8 cellular contexts compared by ENCODE assay signal in genomic region chr2:37231251-37232130, GRCh38. TPM values are rescaled to one million over a fixed set of nuclear protein-coding genes. Genes with fewer than 3 reads are reported as not detected.
DNase-seq lines count a peak whose midpoint lies in the region; ATAC-seq, FAIRE-seq and TF ChIP-seq lines count a peak whose summit lies in the region.

Gene CEBPZ, minus strand, starts transcription at chr2:37231596. Its CDS starts 29 bp downstream, at chr2:37231567.
Gene NDUFAF7, plus strand, starts transcription at chr2:37231658. Its CDS starts 48 bp downstream, at chr2:37231706.

- H3K4me3 Mint-ChIP-seq in activated CD4-positive, alpha-beta T cell treated with anti-CD3 and anti-CD28 coated beads, Interleukin-2, amount 10 ng/mL, durations not matched to agents 7 days and 5 days = no peak within 1 kb of the TSS

- H3K36me3 ChIP-seq in BLaER1 (peaks cover 52% of the 10 kb centered on the region), HepG2 (replicated peaks in 1 of 2; ENCODE audit: control insufficient read depth in 1 of 2, insufficient read depth in 2 of 2, low read length in 2 of 2) (peaks cover 8 to 23% of the 10 kb centered on the region in 2 experiments)

- H3K27me3 ChIP-seq in BLaER1 (no peaks in the 10 kb centered on the region), HepG2 (ENCODE audit: control insufficient read depth in 1 of 2, insufficient read depth in 2 of 2, low read length in 2 of 2) (no peaks in the 10 kb centered on the region; a peak in 1 of 5 replicates)

- H3K27ac Mint-ChIP-seq in activated CD4-positive, alpha-beta T cell treated with anti-CD3 and anti-CD28 coated beads, Interleukin-2, amount 10 ng/mL, durations not matched to agents 7 days and 5 days = no peak within 1 kb of the TSS

- DNase-seq in GM19240 (ENCODE audit: insufficient read length, low spot score) (peak; percentile 79), NCI-H524 (lab: John Stamatoyannopoulos, UW) (peak; percentile 71 to 88), dermis microvascular lymphatic vessel endothelial cell (ENCODE audit: low read depth in 2 of 2) (peak; percentile 89 to 96), HepG2 (ENCODE audit: low spot score) (peak; percentile 93)
- DNase-seq in activated CD4-positive, alpha-beta T cell treated with anti-CD3 and anti-CD28 coated beads, Interleukin-2, amount 10 ng/mL, durations not matched to agents 7 days and 5 days = peak; percentile 91
- peak; percentile 86 for DNase-seq in stimulated activated CD4-positive, alpha-beta T cell treated with anti-CD3 and anti-CD28 coated beads, Interleukin-4, amount 100 ng/mL, for 1 hour

- CTCF ChIA-PET in activated CD4-positive, alpha-beta T cell treated with anti-CD3 and anti-CD28 coated beads, Interleukin-2, amount 10 ng/mL, durations not matched to agents 7 days and 5 days (lab: Charles Lee) = interaction anchor here (0.9 to 1.4 kb wide), 4 partner anchors 14 to 120 kb away, joined by 3 to 6 read pairs (median 4); partner anchors contain the start of gene EIF2AK2
- CTCF ChIA-PET in HepG2 (lab: Yijun Ruan, JAX; ENCODE audit: low intra/inter-chr PET ratio, low total read pairs) = no interaction called here

- TF ChIP-seq RAD21 in HepG2 (CRISPR knock-in tag; IDR thresholded peaks at IDR 0.05) = peak; percentile 6

- peaks cover 88% of the 10 kb centered on the region for H3K79me2 ChIP-seq in HepG2 (ENCODE audit: insufficient read depth, low read length)

- intact Hi-C loops in HepG2 (cut with micrococcal nuclease; ENCODE audit: unreplicated experiment) = loop anchor here (1.0 to 10.0 kb wide), 4 partner anchors 35 to 147 kb away; partner anchors contain the start of genes CEBPZOS, GPATCH11, HEATR5B and PRKD3

- TF ChIP-seq CTCF in HepG2 (CRISPR knock-in tag; IDR thresholded peaks at IDR 0.05) = no peak; the same call in 1 of the 2 replicates

- H3K9me3 Mint-ChIP-seq in activated CD4-positive, alpha-beta T cell treated with anti-CD3 and anti-CD28 coated beads, Interleukin-2, amount 10 ng/mL, durations not matched to agents 7 days and 5 days = peaks cover 3% of the 10 kb centered on the region

- H3K27me3 Mint-ChIP-seq in activated CD4-positive, alpha-beta T cell treated with anti-CD3 and anti-CD28 coated beads, Interleukin-2, amount 10 ng/mL, durations not matched to agents 7 days and 5 days = no peaks in the 10 kb centered on the region

- TF ChIP-seq EP300 in HepG2 (IDR thresholded peaks at IDR 0.05; ENCODE audit: low read depth in 2 of 2, low read length in 2 of 2) (peak; percentile 31 to 73), HepG2 (CRISPR knock-in tag; IDR thresholded peaks at IDR 0.05; ENCODE audit: borderline replicate concordance) (peak; percentile 45; the same call in 1 of the 2 replicates)

- H3K4me2 ChIP-seq in BLaER1 = peak within 1 kb of the TSS; percentile 99
- peak within 1 kb of the TSS; percentile 88 for H3K4me2 ChIP-seq in HepG2 (ENCODE audit: low read depth, low read length)

- H3K9ac ChIP-seq in BLaER1 (peak within 1 kb of the TSS; percentile 91), HepG2 (ENCODE audit: insufficient read depth, low read depth, low read length) (peak within 1 kb of the TSS; percentile 94)

- H4K20me1 ChIP-seq in BLaER1 (peaks cover 54% of the 10 kb centered on the region), HepG2 (ENCODE audit: insufficient read depth, low read length) (peaks cover 16% of the 10 kb centered on the region; the same call in 1 of the 2 replicates)

- peak; percentile 97 for TF ChIP-seq POLR2A in HepG2 (IDR thresholded peaks at IDR 0.05; ENCODE audit: insufficient read depth in 1 of 2, low read depth in 2 of 2, low read length in 2 of 2)

- H3K4me3 ChIP-seq in BLaER1 (peak within 1 kb of the TSS; percentile 95), HepG2 (replicated peaks in 1 of 3; ENCODE audit: insufficient read depth in 1 of 3, low read depth in 2 of 3, low read length in 3 of 3) (peak within 1 kb of the TSS; percentile 84 to 99 (median 95))

- H3K36me3 Mint-ChIP-seq in activated CD4-positive, alpha-beta T cell treated with anti-CD3 and anti-CD28 coated beads, Interleukin-2, amount 10 ng/mL, durations not matched to agents 7 days and 5 days (ENCODE audit: low read depth) = peaks cover 28% of the 10 kb centered on the region

- ATAC-seq in HG03457 (IDR thresholded peaks at IDR 0.05; ENCODE audit: unreplicated experiment) (peak; percentile 88), HepG2 (peak; percentile 98)

- POLR2A ChIA-PET in activated CD4-positive, alpha-beta T cell treated with anti-CD3 and anti-CD28 coated beads, Interleukin-2, amount 10 ng/mL, durations not matched to agents 7 days and 5 days (lab: Charles Lee) = no interaction called here
- POLR2A ChIA-PET in HepG2 (lab: Yijun Ruan, JAX) = interaction anchor here (0.6 to 2.4 kb wide), 19 partner anchors 9 to 1520 kb away, joined by 3 to 14 read pairs (median 3); partner anchors contain the start of genes CEBPZOS, EIF2AK2, PRKD3 and RMDN2

- BruUV-seq in HepG2 (replicated peaks; lab: Mats Ljungman, UMichigan) = no TSS peak

- no peaks in the 10 kb centered on the region for H3K9me3 ChIP-seq in BLaER1
- no peaks in the 10 kb centered on the region for H3K9me3 ChIP-seq in HepG2 (ENCODE audit: low read length)

- H3K27ac ChIP-seq in BLaER1 (peak within 1 kb of the TSS; percentile 93), HepG2 (ENCODE audit: extremely low read length, insufficient read depth, low read length) (peak within 1 kb of the TSS; percentile 76)

- H3K4me1 Mint-ChIP-seq in activated CD4-positive, alpha-beta T cell treated with anti-CD3 and anti-CD28 coated beads, Interleukin-2, amount 10 ng/mL, durations not matched to agents 7 days and 5 days = peaks cover 29% of the 10 kb centered on the region

- H2AFZ ChIP-seq in HepG2 (ENCODE audit: low read length) = peak within 1 kb of the TSS; percentile 45

- FAIRE-seq in HepG2 (lab: Jason Lieb, UNC) = peak; percentile 82

- H3K4me1 ChIP-seq in BLaER1 (peaks cover 48% of the 10 kb centered on the region), HepG2 (ENCODE audit: insufficient read depth, low read length) (peaks cover 51% of the 10 kb centered on the region)

- WGBS in HepG2 (ENCODE audit: low lambda C conversion rate) = 4% methylated on average over 63 of the region's 73 CpGs

- in situ Hi-C loops in HepG2 (cut with HindIII; ENCODE audit: extremely low pct_ligation_motif_present, low pct_unique_long_range_greater_than_20kb) = no loop called here

TF ChIP-seq in HepG2, 621 proteins besides CTCF, POLR2A, EP300 and RAD21 (continues in another document):
- peak; percentile 94 for TF ChIP-seq PHF21A (CRISPR knock-in tag; IDR thresholded peaks at IDR 0.05)

RNA-seq across cellular contexts. Expression of gene CEBPZ, which starts in this region (rescaled TPM):
- total RNA-seq in activated CD4-positive, alpha-beta T cell treated with anti-CD3 and anti-CD28 coated beads, Interleukin-2, amount 10 ng/mL, durations not matched to agents 7 days and 5 days = 10 to 100 TPM; 53.5 to 56.9 TPM
- total RNA-seq in dermis microvascular lymphatic vessel endothelial cell (28.8 and 31.5 TPM in 2 replicates), HepG2 (2016; rRNA removed; fragmentation: Illumina TruSeq; extraction: Trizol) (117 and 182 TPM in 2 replicates)
- total RNA-seq in HepG2 (2016; cell fraction: cytosol; rRNA removed; fragmentation: Illumina TruSeq; extraction: Trizol; ENCODE audit: low read depth) = 8.5 and 11.8 TPM in 2 replicates
- 114 and 185 TPM in 2 replicates for total RNA-seq in HepG2 (2016; cell fraction: insoluble cytoplasmic fraction; rRNA removed; fragmentation: Illumina TruSeq; extraction: Trizol)
- total RNA-seq in HepG2 (2016; cell fraction: membrane; rRNA removed; fragmentation: Illumina TruSeq; extraction: Trizol) = 25.5 and 32.8 TPM in 2 replicates
- total RNA-seq in HepG2 (2016; cell fraction: nucleus; rRNA removed; fragmentation: Illumina TruSeq; extraction: Trizol) = 68.6 and 73.2 TPM in 2 replicates
- polyA plus RNA-seq in HepG2 (2011; rRNA removed) = 10.7 and 14.4 TPM in 2 replicates
- 4.0 and 7.7 TPM in 2 replicates for polyA plus RNA-seq in HepG2 (2011; cell fraction: cytosol; rRNA removed)
- polyA plus RNA-seq in HepG2 (2011; cell fraction: nucleus; rRNA removed) = 7.1 and 10.6 TPM in 2 replicates
- 44.5 and 58.7 TPM in 2 replicates for polyA plus RNA-seq in HepG2 (2012)
- polyA plus RNA-seq in HepG2 (2016; cell fraction: cytosol; fragmentation: Illumina TruSeq; extraction: Trizol; ENCODE audit: low read depth) = 4.6 and 4.7 TPM in 2 replicates
- polyA plus RNA-seq in HepG2 (2016; cell fraction: insoluble cytoplasmic fraction; fragmentation: Illumina TruSeq; extraction: Trizol; ENCODE audit: low read depth) = 124 and 132 TPM in 2 replicates
- 10.1 and 10.4 TPM in 2 replicates for polyA plus RNA-seq in HepG2 (2016; cell fraction: membrane; fragmentation: Illumina TruSeq; extraction: Trizol; ENCODE audit: low read depth)
- polyA plus RNA-seq in HepG2 (2016; cell fraction: nucleus; fragmentation: Illumina TruSeq; extraction: Trizol; ENCODE audit: insufficient read depth, low read depth) = 77.9 and 78.7 TPM in 2 replicates
- 8.7 and 17.2 TPM in 2 replicates for polyA minus RNA-seq in HepG2 (2011; rRNA and poly(A)+ RNA removed; ENCODE audit: low replicate concordance)
- 17.0 and 22.0 TPM in 2 replicates for polyA minus RNA-seq in HepG2 (2011; cell fraction: cytosol; rRNA and poly(A)+ RNA removed)
- 54.3 and 66.8 TPM in 2 replicates for polyA minus RNA-seq in HepG2 (2011; cell fraction: nucleus; rRNA and poly(A)+ RNA removed)

RNA-seq across cellular contexts. Expression of gene NDUFAF7, which starts in this region (rescaled TPM):
- 10 to 100 TPM; 17.9 to 21.7 TPM for total RNA-seq in activated CD4-positive, alpha-beta T cell treated with anti-CD3 and anti-CD28 coated beads, Interleukin-2, amount 10 ng/mL, durations not matched to agents 7 days and 5 days
- total RNA-seq in dermis microvascular lymphatic vessel endothelial cell (9.2 and 10.1 TPM in 2 replicates), HepG2 (2016; rRNA removed; fragmentation: Illumina TruSeq; extraction: Trizol) (39.4 and 40.8 TPM in 2 replicates)
- total RNA-seq in HepG2 (2016; cell fraction: cytosol; rRNA removed; fragmentation: Illumina TruSeq; extraction: Trizol; ENCODE audit: low read depth) = 7.1 and 7.6 TPM in 2 replicates
- 39.2 and 41.9 TPM in 2 replicates for total RNA-seq in HepG2 (2016; cell fraction: insoluble cytoplasmic fraction; rRNA removed; fragmentation: Illumina TruSeq; extraction: Trizol)
- total RNA-seq in HepG2 (2016; cell fraction: membrane; rRNA removed; fragmentation: Illumina TruSeq; extraction: Trizol) = 9.7 and 11.3 TPM in 2 replicates
- 45.3 and 53.9 TPM in 2 replicates for total RNA-seq in HepG2 (2016; cell fraction: nucleus; rRNA removed; fragmentation: Illumina TruSeq; extraction: Trizol)
- 21.7 and 27.0 TPM in 2 replicates for polyA plus RNA-seq in HepG2 (2011; rRNA removed)
- 13.0 and 15.5 TPM in 2 replicates for polyA plus RNA-seq in HepG2 (2011; cell fraction: cytosol; rRNA removed)
- 42.2 and 51.9 TPM in 2 replicates for polyA plus RNA-seq in HepG2 (2011; cell fraction: nucleus; rRNA removed)
- 19.3 and 27.2 TPM in 2 replicates for polyA plus RNA-seq in HepG2 (2012)
- 4.3 and 4.5 TPM in 2 replicates for polyA plus RNA-seq in HepG2 (2016; cell fraction: cytosol; fragmentation: Illumina TruSeq; extraction: Trizol; ENCODE audit: low read depth)
- 41.8 and 44.9 TPM in 2 replicates for polyA plus RNA-seq in HepG2 (2016; cell fraction: insoluble cytoplasmic fraction; fragmentation: Illumina TruSeq; extraction: Trizol; ENCODE audit: low read depth)
- polyA plus RNA-seq in HepG2 (2016; cell fraction: membrane; fragmentation: Illumina TruSeq; extraction: Trizol; ENCODE audit: low read depth) = 6.0 and 6.1 TPM in 2 replicates
- polyA plus RNA-seq in HepG2 (2016; cell fraction: nucleus; fragmentation: Illumina TruSeq; extraction: Trizol; ENCODE audit: insufficient read depth, low read depth) = 93.4 and 97.1 TPM in 2 replicates
- polyA minus RNA-seq in HepG2 (2011; rRNA and poly(A)+ RNA removed; ENCODE audit: low replicate concordance) = 14.2 and 18.9 TPM in 2 replicates
- 9.4 and 13.2 TPM in 2 replicates for polyA minus RNA-seq in HepG2 (2011; cell fraction: cytosol; rRNA and poly(A)+ RNA removed)
- 44.5 and 48.5 TPM in 2 replicates for polyA minus RNA-seq in HepG2 (2011; cell fraction: nucleus; rRNA and poly(A)+ RNA removed)

Comparison
In these comparisons a context has a peak if more than half of its experiments do, and no peak if none do; other contexts are left out.
1. Peak in every context shown above with its lines: DNase-seq, ATAC-seq, H3K4me3 ChIP-seq and H3K27ac ChIP-seq.